In genomic region chr5:14859150-14859549, GRCh38 we compare ENCODE assay signal across 27 cellular contexts.
"Had no signal": no experiment of that assay in that cellular context is flagged by ENCODE, and none has a peak within 500 bp of the region (broad histone marks: within the 10 kb centered on the region; RNA-seq: fewer than 3 reads in every experiment).

No MANE protein-coding gene starts in this region.

- H3K9me3 ChIP-seq: ovary, psoas muscle, right lobe of liver, sigmoid colon, stomach, thoracic aorta, thyroid gland, tibial nerve, upper lobe of left lung, uterus had no signal

- H3K27ac ChIP-seq: neural progenitor cell, ovary, parathyroid adenoma, psoas muscle, right lobe of liver, sigmoid colon, stomach, thoracic aorta, thyroid gland, tibial nerve, upper lobe of left lung, uterus had no signal

- H3K4me3 Mint-ChIP-seq: natural killer cell; nephron; neural progenitor cell; stimulated activated effector memory CD8-positive, alpha-beta T cell treated with anti-CD3 and anti-CD28 coated beads, Interleukin-12 subunit alpha, Interleukin-12 subunit beta, amount 100 ng/mL, for 72 hours; stimulated activated naive B cell treated with anti-CD40 and anti-IgM and Interleukin-4, amounts not matched to agents 10 μg/mL and 1 μg/mL and 100 μg/mL, for 72 hours; stimulated activated naive CD8-positive, alpha-beta T cell treated with anti-CD3 and anti-CD28 coated beads, Interleukin-15, Interleukin-2, amounts not matched to agents 100 ng/mL and 50 ng/mL, for 24 hours had no signal

- H3K36me3 Mint-ChIP-seq: natural killer cell; neural progenitor cell; stimulated activated naive B cell treated with anti-CD40 and anti-IgM and Interleukin-4, amounts not matched to agents 10 μg/mL and 1 μg/mL and 100 μg/mL, for 72 hours had no signal

- H3K27me3 Mint-ChIP-seq: stimulated activated naive B cell treated with anti-CD40 and anti-IgM and Interleukin-4, amounts not matched to agents 10 μg/mL and 1 μg/mL and 100 μg/mL, for 72 hours; stimulated activated naive CD8-positive, alpha-beta T cell treated with anti-CD3 and anti-CD28 coated beads, Interleukin-15, Interleukin-2, amounts not matched to agents 100 ng/mL and 50 ng/mL, for 24 hours had no signal

- H3K36me3 ChIP-seq: neural progenitor cell, ovary, right lobe of liver, sigmoid colon, thoracic aorta, thyroid gland, tibial nerve, upper lobe of left lung, uterus had no signal

- H3K27ac Mint-ChIP-seq: natural killer cell; nephron; neural progenitor cell; progenitor cell of endocrine pancreas; stimulated activated effector memory CD8-positive, alpha-beta T cell treated with anti-CD3 and anti-CD28 coated beads, Interleukin-12 subunit alpha, Interleukin-12 subunit beta, amount 100 ng/mL, for 72 hours; stimulated activated naive B cell treated with anti-CD40 and anti-IgM and Interleukin-4, amounts not matched to agents 10 μg/mL and 1 μg/mL and 100 μg/mL, for 72 hours; stimulated activated naive CD8-positive, alpha-beta T cell treated with anti-CD3 and anti-CD28 coated beads, Interleukin-15, Interleukin-2, amounts not matched to agents 100 ng/mL and 50 ng/mL, for 24 hours had no signal

- H3K4me1 Mint-ChIP-seq: nephron, neural progenitor cell had no signal

- H3K4me3 ChIP-seq: neural progenitor cell, ovary, psoas muscle, right lobe of liver, sigmoid colon, stomach, thoracic aorta, thyroid gland, tibial nerve, upper lobe of left lung, uterus had no signal

- H3K4me1 ChIP-seq: neural progenitor cell, upper lobe of left lung, uterus had no signal

- H3K27me3 ChIP-seq: neural progenitor cell, ovary, right lobe of liver, sigmoid colon, stomach, thyroid gland, tibial nerve, upper lobe of left lung, uterus had no signal

- ATAC-seq: natural killer cell; psoas muscle; right cardiac atrium; stimulated activated effector memory CD8-positive, alpha-beta T cell treated with anti-CD3 and anti-CD28 coated beads, Interleukin-12 subunit alpha, Interleukin-12 subunit beta, amount 100 ng/mL, for 72 hours; stimulated activated naive B cell treated with anti-CD40 and anti-IgM and Interleukin-4, amounts not matched to agents 10 μg/mL and 1 μg/mL and 100 μg/mL, for 72 hours had no signal

- H3K9me3 Mint-ChIP-seq: natural killer cell; nephron; neural progenitor cell; stimulated activated effector memory CD8-positive, alpha-beta T cell treated with anti-CD3 and anti-CD28 coated beads, Interleukin-12 subunit alpha, Interleukin-12 subunit beta, amount 100 ng/mL, for 72 hours; stimulated activated naive B cell treated with anti-CD40 and anti-IgM and Interleukin-4, amounts not matched to agents 10 μg/mL and 1 μg/mL and 100 μg/mL, for 72 hours; stimulated activated naive CD8-positive, alpha-beta T cell treated with anti-CD3 and anti-CD28 coated beads, Interleukin-15, Interleukin-2, amounts not matched to agents 100 ng/mL and 50 ng/mL, for 24 hours had no signal

- DNase-seq: natural killer cell; occipital lobe; ovary; psoas muscle; right cardiac atrium; right lobe of liver; sigmoid colon; small intestine; stimulated activated CD4-positive, alpha-beta T cell treated with anti-CD3 and anti-CD28 coated beads, Interleukin-15, amount 100 ng/mL, for 24 hours; stimulated activated CD4-positive, alpha-beta T cell treated with anti-CD3 and anti-CD28 coated beads, Interleukin-2, amount 100 ng/mL, for 24 hours; stimulated activated CD4-positive, alpha-beta T cell treated with anti-CD3 and anti-CD28 coated beads, Interleukin-2, amount 100 ng/mL, for 48 hours; stimulated activated CD4-positive, alpha-beta T cell treated with anti-CD3 and anti-CD28 coated beads, Interleukin-4, amount 100 ng/mL, for 24 hours; stimulated activated naive B cell treated with anti-CD40 and anti-IgM and Interleukin-4, amounts not matched to agents 10 μg/mL and 1 μg/mL and 100 μg/mL, for 72 hours; stimulated activated naive CD4-positive, alpha-beta T cell treated with Interleukin-2 at 50 U/mL for 16 hours; stomach; trophoblast cell; upper lobe of left lung; uterus had no signal
